Comparison of ENCODE assay signal across 14 cellular contexts in the genomic region with DNA sequence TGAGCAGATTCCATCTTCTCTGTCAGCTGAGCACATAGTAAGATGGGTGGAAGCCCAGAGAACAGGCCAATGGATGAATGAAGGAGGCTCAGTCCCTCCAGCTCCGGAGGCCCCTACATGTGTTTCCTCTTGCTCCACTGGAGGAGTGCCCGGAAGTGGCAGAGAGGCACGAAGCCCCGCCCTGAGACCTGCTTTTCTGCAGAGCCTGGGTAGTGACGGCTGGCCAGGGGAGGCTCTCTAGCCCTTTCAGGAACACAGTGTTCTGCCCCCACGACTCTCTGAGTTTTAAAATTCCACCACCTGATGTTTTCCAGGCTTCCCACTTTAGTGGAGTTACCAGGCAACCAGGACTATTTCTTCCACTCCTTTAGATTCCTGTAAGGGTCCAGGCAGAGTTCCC.
A peak's percentile ranks its signal among the peaks of the same experiment; 100 is the strongest.
DNase-seq lines count a peak whose midpoint lies in the region; ATAC-seq, FAIRE-seq and TF ChIP-seq lines count a peak whose summit lies in the region.
"Had no signal": no experiment of that assay in that cellular context is flagged by ENCODE, and none has a peak within 500 bp of the region (broad histone marks: within the 10 kb centered on the region; RNA-seq: fewer than 3 reads in every experiment).

No MANE protein-coding gene starts in this region.

- no peak for ATAC-seq in stimulated activated naive CD8-positive, alpha-beta T cell treated with anti-CD3 and anti-CD28 coated beads, Interleukin-15, Interleukin-2, amounts not matched to agents 100 U/mL and 50 U/mL, for 24 hours
- no peak for ATAC-seq in naive thymus-derived CD8-positive, alpha-beta T cell
- no peak for ATAC-seq in HG02678 (IDR thresholded peaks at IDR 0.05; ENCODE audit: unreplicated experiment)

- H2BK5ac ChIP-seq in H1 (ENCODE audit: low read depth, low read length): no peak overlapping the region

- no peaks in the 10 kb centered on the region; the same call in 1 of the 2 replicates for H3K23me2 ChIP-seq in H1 (ENCODE audit: low read depth, low read length)

- H3K4ac ChIP-seq in H1 (replicated peaks; ENCODE audit: insufficient read length, low read depth, low read length): no peak overlapping the region

- no peaks in the 10 kb centered on the region for H3K36me3 ChIP-seq in H1 (ENCODE audit: control insufficient read depth in 2 of 4, insufficient read depth in 4 of 4, low read length in 3 of 4)

- no peaks in the 10 kb centered on the region for H3K9me3 ChIP-seq in H1 (ENCODE audit: insufficient read depth in 2 of 2, low read depth in 1 of 2, low read length in 1 of 2)

- no peak for TF ChIP-seq EP300 in H1 (IDR thresholded peaks at IDR 0.05; ENCODE audit: borderline replicate concordance in 1 of 2, low read depth in 2 of 2, low read length in 2 of 2)

- peak overlapping the region; percentile 62; the same call in 1 of the 2 replicates for H4K8ac ChIP-seq in H1 (ENCODE audit: extremely low read depth, insufficient read depth, low read length)

- WGBS in H1 (ENCODE audit: extremely low coverage in 1 of 2, insufficient coverage in 1 of 2, insufficient read length in 1 of 2, insufficient replicate concordance in 2 of 2, low coverage in 1 of 2, low lambda C conversion rate in 2 of 2, missing lambda C conversion rate in 1 of 2), 2 experiments: 72% methylated on average over 6 of the region's 6 CpGs; no CpG with 5 or more reads in 1 of the 2 experiments

- peaks cover 3 to 9% (median 4%) of the 10 kb centered on the region in 4 donors for H3K4me1 Mint-ChIP-seq in naive thymus-derived CD8-positive, alpha-beta T cell

- H3K4me3 Mint-ChIP-seq in naive thymus-derived CD8-positive, alpha-beta T cell: no peak overlapping the region

- POLR2A ChIA-PET in H1 (lab: Charles Lee; ENCODE audit: partially characterized antibody): no interaction called here
- POLR2A ChIA-PET in naive thymus-derived CD8-positive, alpha-beta T cell (lab: Charles Lee): no interaction called here

- H3K56ac ChIP-seq in H1 (replicated peaks; ENCODE audit: insufficient read length, low read depth, low read length): no peak overlapping the region

- H3K9ac ChIP-seq in H1 (replicated peaks in 1 of 4; ENCODE audit: extremely low read depth in 1 of 4, low read depth in 3 of 4, low read length in 3 of 4): no peak overlapping the region

- no peaks in the 10 kb centered on the region for H3K79me2 ChIP-seq in H1 (ENCODE audit: control insufficient read depth in 1 of 2, insufficient read depth in 2 of 2, low read length in 2 of 2)

- no peak overlapping the region for H2BK15ac ChIP-seq in H1 (ENCODE audit: low read length)

- no peak overlapping the region for H3K23ac ChIP-seq in H1 (ENCODE audit: insufficient read length)

- H2BK12ac ChIP-seq in H1 (ENCODE audit: low read depth, low read length): no peak overlapping the region

- H2AFZ ChIP-seq in H1 (ENCODE audit: low read length): no peak overlapping the region

- H4K91ac ChIP-seq in H1 (replicated peaks; ENCODE audit: insufficient read length, low read length): no peak overlapping the region

- TF ChIP-seq POLR2A in H1 (IDR thresholded peaks at IDR 0.05; ENCODE audit: control extremely low read depth in 1 of 2, low read depth in 2 of 2, low read length in 2 of 2): no peak

- peak; percentile 9 for DNase-seq in NCI-H748 (lab: John Stamatoyannopoulos, UW; ENCODE audit: unreplicated experiment)
- DNase-seq in NCI-H748 treated with DMSO at 0.1 percent for 48 hours (lab: John Stamatoyannopoulos, UW): no peak
- peak; percentile 86 for DNase-seq in NOMO-1 treated with DMSO at 0.1 percent for 48 hours (lab: John Stamatoyannopoulos, UW; ENCODE audit: unreplicated experiment)
- DNase-seq in H1 (ENCODE audit: low read depth in 1 of 2, low spot score in 2 of 2): no peak
- DNase-seq in stimulated activated naive CD8-positive, alpha-beta T cell treated with anti-CD3 and anti-CD28 coated beads, Interleukin-15, Interleukin-2, amounts not matched to agents 100 U/mL and 50 U/mL, for 24 hours: peak; percentile 9
- no peak for DNase-seq in naive thymus-derived CD8-positive, alpha-beta T cell
- DNase-seq in epidermal melanocyte (ENCODE audit: insufficient read length, low spot score): no peak
- DNase-seq: activated gamma-delta T cell; effector CD8-positive, alpha-beta T cell; NCI-H524; stimulated activated CD4-positive, alpha-beta T cell treated with anti-CD3 and anti-CD28 coated beads, Interleukin-4, amount 100 ng/mL, for 24 hours; T-helper 9 cell; trophoblast cell had no signal

- no peak for TF ChIP-seq RAD21 in H1 (IDR thresholded peaks at IDR 0.05 in 1 of 2, conservative IDR thresholded peaks at IDR 0.05 in 1 of 2; ENCODE audit: low read depth in 2 of 2, low read length in 2 of 2)

- no peaks in the 10 kb centered on the region for H3K36me3 Mint-ChIP-seq in naive thymus-derived CD8-positive, alpha-beta T cell

- no peak overlapping the region for H4K5ac ChIP-seq in H1 (ENCODE audit: insufficient read length, low read depth, low read length)

- no peaks in the 10 kb centered on the region for H4K20me1 ChIP-seq in H1 (replicated peaks in 1 of 2; ENCODE audit: control insufficient read depth in 1 of 2, insufficient read depth in 2 of 2, low read length in 2 of 2)

- H3K14ac ChIP-seq in H1 (ENCODE audit: insufficient read length): no peak overlapping the region

- H3K27ac ChIP-seq in H1 (ENCODE audit: low read depth, low read length): no peak overlapping the region

- CTCF ChIA-PET in H1 (lab: Charles Lee; ENCODE audit: partially characterized antibody): interaction anchor here (1.2 kb wide), 1 partner anchor 77 kb away, joined by 3 read pairs; no protein-coding TSS in a partner anchor

- H3K9me3 Mint-ChIP-seq in naive thymus-derived CD8-positive, alpha-beta T cell: peaks cover 0 to 4% (median 0%) of the 10 kb centered on the region in 9 donors

- no peak overlapping the region for H2BK20ac ChIP-seq in H1 (ENCODE audit: low read length)

- H2BK120ac ChIP-seq in H1 (replicated peaks; ENCODE audit: low read depth, low read length): no peak overlapping the region

- H3K4me1 ChIP-seq in H1 (replicated peaks in 1 of 4; ENCODE audit: control insufficient read depth in 3 of 4, insufficient read depth in 4 of 4, low read length in 3 of 4): peaks cover 0 to 2% (median 0%) of the 10 kb centered on the region in 4 experiments; a peak in 2 of 7 replicates

- no peak overlapping the region for H3K27ac Mint-ChIP-seq in naive thymus-derived CD8-positive, alpha-beta T cell

- no peak overlapping the region for H3K18ac ChIP-seq in H1 (ENCODE audit: extremely low read depth, low read length)

- H3K27me3 ChIP-seq in H1 (replicated peaks in 1 of 4; ENCODE audit: control insufficient read depth in 3 of 4, extremely low read depth in 1 of 4, insufficient read depth in 3 of 4, low read length in 3 of 4): no peaks in the 10 kb centered on the region; a peak in 1 of 7 replicates

- no peak for FAIRE-seq in H1 (lab: Jason Lieb, UNC)

- H3K79me1 ChIP-seq in H1 (ENCODE audit: low read depth, low read length): no peaks in the 10 kb centered on the region

- H3K27me3 Mint-ChIP-seq in naive thymus-derived CD8-positive, alpha-beta T cell: peaks cover 8 to 35% (median 25%) of the 10 kb centered on the region in 5 donors

- no peak for TF ChIP-seq CTCF in H1 (IDR thresholded peaks at IDR 0.05; ENCODE audit: control extremely low read depth in 1 of 3, insufficient read depth in 1 of 3, low read depth in 1 of 3, low read length in 3 of 3)

- no peak overlapping the region for H2AK5ac ChIP-seq in H1 (ENCODE audit: low read depth, low read length)

- H3K4me3 ChIP-seq in H1 (ENCODE audit: extremely low read depth in 1 of 4, insufficient read depth in 2 of 4, low read depth in 3 of 4, low read length in 4 of 4): no peak overlapping the region

- H3K4me2 ChIP-seq in H1 (ENCODE audit: insufficient read depth in 1 of 2, low read depth in 2 of 2, low read length in 2 of 2): no peak overlapping the region

Comparison
In these comparisons a context has a peak if more than half of its experiments do, and no peak if none do; other contexts are left out.
1. DNase-seq: peak in NCI-H748 (single experiment), NOMO-1 treated with DMSO at 0.1 percent for 48 hours (single experiment) and stimulated activated naive CD8-positive, alpha-beta T cell treated with anti-CD3 and anti-CD28 coated beads, Interleukin-15, Interleukin-2, amounts not matched to agents 100 U/mL and 50 U/mL, for 24 hours (single experiment); none in NCI-H748 treated with DMSO at 0.1 percent for 48 hours (single experiment), H1 (0 of 2), naive thymus-derived CD8-positive, alpha-beta T cell (0 of 10) and epidermal melanocyte (single experiment).